ENCODE assay signal across 1 cellular context in genomic region chr22:22214819-22215329, GRCh38.
A peak's percentile ranks its signal among the peaks of the same experiment; 100 is the strongest.
TF ChIP-seq lines count a peak whose summit lies in the region.

No MANE protein-coding gene starts in this region.

TF ChIP-seq in K562, 482 proteins besides CTCF, POLR2A, EP300 and RAD21 (continued from another document and continues in another):
- TF ChIP-seq BRF1 (IDR thresholded peaks at IDR 0.05; ENCODE audit: borderline replicate concordance, extremely low read depth, insufficient read length) (no peak), NR2C2 (CRISPR knock-in tag; IDR thresholded peaks at IDR 0.05) (0 out of 2 replicates have a peak, but pooled peaks have one; percentile 0), NR2C2 (tag; IDR thresholded peaks at IDR 0.05) (no peak), ZNF77 (CRISPR knock-in tag; IDR thresholded peaks at IDR 0.05) (no peak), HDAC6 (IDR thresholded peaks at IDR 0.05; ENCODE audit: low read depth, low read length) (no peak), MED1 (CRISPR knock-in tag; IDR thresholded peaks at IDR 0.05; ENCODE audit: borderline replicate concordance) (peak; percentile 73; the same call in 1 of the 2 replicates), MECOM (CRISPR knock-in tag; IDR thresholded peaks at IDR 0.05) (no peak), SRSF9 (IDR thresholded peaks at IDR 0.05; ENCODE audit: borderline replicate concordance, low read depth, low read length) (no peak), POLR2AphosphoS5 (IDR thresholded peaks at IDR 0.05; ENCODE audit: control insufficient read depth, insufficient read depth, low read depth, low read length) (no peak), KLF1 (tag; IDR thresholded peaks at IDR 0.05) (no peak), ZNF507 (tag; conservative IDR thresholded peaks at IDR 0.05) (no peak), TEAD4 (IDR thresholded peaks at IDR 0.05; ENCODE audit: low read length) (no peak), TEAD4 (CRISPR knock-in tag; IDR thresholded peaks at IDR 0.05; ENCODE audit: borderline replicate concordance) (no peak), SIN3B (IDR thresholded peaks at IDR 0.05; ENCODE audit: low read depth) (no peak), ZNF780A (CRISPR knock-in tag; IDR thresholded peaks at IDR 0.05) (no peak), ZNF639 (CRISPR knock-in tag; conservative IDR thresholded peaks at IDR 0.05 in 1 of 2, IDR thresholded peaks at IDR 0.05 in 1 of 2) (peak in 1 of 2 experiments; percentile 83; a peak in 1 of 4 replicates), MTA2 (IDR thresholded peaks at IDR 0.05; ENCODE audit: low read depth) (no peak), SUPT5H (IDR thresholded peaks at IDR 0.05) (no peak), ZNF12 (CRISPR knock-in tag; IDR thresholded peaks at IDR 0.05) (0 out of 2 replicates have a peak, but pooled peaks have one; percentile 72), CBFB (CRISPR knock-in tag; IDR thresholded peaks at IDR 0.05) (peak; percentile 86), ZNF124 (CRISPR knock-in tag; IDR thresholded peaks at IDR 0.05) (0 out of 2 replicates have a peak, but pooled peaks have one; percentile 29), ILK (tag; IDR thresholded peaks at IDR 0.05; ENCODE audit: borderline replicate concordance, low read depth) (no peak), EWSR1 (IDR thresholded peaks at IDR 0.05; ENCODE audit: borderline replicate concordance, low read depth, partially characterized antibody) (no peak), NR0B1 (IDR thresholded peaks at IDR 0.05; ENCODE audit: partially characterized antibody) (no peak), ATF2 (CRISPR knock-in tag; IDR thresholded peaks at IDR 0.05) (no peak), FOXA3 (CRISPR knock-in tag; conservative IDR thresholded peaks at IDR 0.05 in 1 of 2, IDR thresholded peaks at IDR 0.05 in 1 of 2) (no peak), ZFX (CRISPR knock-in tag; IDR thresholded peaks at IDR 0.05) (0 out of 2 replicates have a peak, but pooled peaks have one; percentile 14), PML (IDR thresholded peaks at IDR 0.05; ENCODE audit: low read length) (no peak), CLOCK (CRISPR knock-in tag; IDR thresholded peaks at IDR 0.05; ENCODE audit: borderline replicate concordance) (no peak), COPS2 (conservative IDR thresholded peaks at IDR 0.05) (no peak), ZNF766 (CRISPR knock-in tag; conservative IDR thresholded peaks at IDR 0.05) (no peak), MCM3 (IDR thresholded peaks at IDR 0.05) (peak; percentile 67; the same call in 1 of the 2 replicates), POLR2AphosphoS2 (IDR thresholded peaks at IDR 0.05; ENCODE audit: low read length) (no peak)
- TF ChIP-seq, protein P1, sequence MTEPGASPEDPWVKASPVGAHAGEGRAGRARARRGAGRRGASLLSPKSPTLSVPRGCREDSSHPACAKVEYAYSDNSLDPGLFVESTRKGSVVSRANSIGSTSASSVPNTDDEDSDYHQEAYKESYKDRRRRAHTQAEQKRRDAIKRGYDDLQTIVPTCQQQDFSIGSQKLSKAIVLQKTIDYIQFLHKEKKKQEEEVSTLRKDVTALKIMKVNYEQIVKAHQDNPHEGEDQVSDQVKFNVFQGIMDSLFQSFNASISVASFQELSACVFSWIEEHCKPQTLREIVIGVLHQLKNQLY (CRISPR knock-in tag; conservative IDR thresholded peaks at IDR 0.05), result 0 out of 4 replicates have a peak, but pooled peaks of 1 of the 2 experiments have one; percentile 54
- TF ChIP-seq, protein P2, sequence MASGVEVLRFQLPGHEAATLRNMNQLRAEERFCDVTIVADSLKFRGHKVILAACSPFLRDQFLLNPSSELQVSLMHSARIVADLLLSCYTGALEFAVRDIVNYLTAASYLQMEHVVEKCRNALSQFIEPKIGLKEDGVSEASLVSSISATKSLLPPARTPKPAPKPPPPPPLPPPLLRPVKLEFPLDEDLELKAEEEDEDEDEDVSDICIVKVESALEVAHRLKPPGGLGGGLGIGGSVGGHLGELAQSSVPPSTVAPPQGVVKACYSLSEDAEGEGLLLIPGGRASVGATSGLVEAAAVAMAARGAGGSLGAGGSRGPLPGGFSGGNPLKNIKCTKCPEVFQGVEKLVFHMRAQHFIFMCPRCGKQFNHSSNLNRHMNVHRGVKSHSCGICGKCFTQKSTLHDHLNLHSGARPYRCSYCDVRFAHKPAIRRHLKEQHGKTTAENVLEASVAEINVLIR (CRISPR knock-in tag; IDR thresholded peaks at IDR 0.05), result no peak
- TF ChIP-seq, protein P3, sequence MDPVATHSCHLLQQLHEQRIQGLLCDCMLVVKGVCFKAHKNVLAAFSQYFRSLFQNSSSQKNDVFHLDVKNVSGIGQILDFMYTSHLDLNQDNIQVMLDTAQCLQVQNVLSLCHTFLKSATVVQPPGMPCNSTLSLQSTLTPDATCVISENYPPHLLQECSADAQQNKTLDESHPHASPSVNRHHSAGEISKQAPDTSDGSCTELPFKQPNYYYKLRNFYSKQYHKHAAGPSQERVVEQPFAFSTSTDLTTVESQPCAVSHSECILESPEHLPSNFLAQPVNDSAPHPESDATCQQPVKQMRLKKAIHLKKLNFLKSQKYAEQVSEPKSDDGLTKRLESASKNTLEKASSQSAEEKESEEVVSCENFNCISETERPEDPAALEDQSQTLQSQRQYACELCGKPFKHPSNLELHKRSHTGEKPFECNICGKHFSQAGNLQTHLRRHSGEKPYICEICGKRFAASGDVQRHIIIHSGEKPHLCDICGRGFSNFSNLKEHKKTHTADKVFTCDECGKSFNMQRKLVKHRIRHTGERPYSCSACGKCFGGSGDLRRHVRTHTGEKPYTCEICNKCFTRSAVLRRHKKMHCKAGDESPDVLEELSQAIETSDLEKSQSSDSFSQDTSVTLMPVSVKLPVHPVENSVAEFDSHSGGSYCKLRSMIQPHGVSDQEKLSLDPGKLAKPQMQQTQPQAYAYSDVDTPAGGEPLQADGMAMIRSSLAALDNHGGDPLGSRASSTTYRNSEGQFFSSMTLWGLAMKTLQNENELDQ (CRISPR knock-in tag; IDR thresholded peaks at IDR 0.05; ENCODE audit: borderline replicate concordance), result no peak
- TF ChIP-seq, protein P4, sequence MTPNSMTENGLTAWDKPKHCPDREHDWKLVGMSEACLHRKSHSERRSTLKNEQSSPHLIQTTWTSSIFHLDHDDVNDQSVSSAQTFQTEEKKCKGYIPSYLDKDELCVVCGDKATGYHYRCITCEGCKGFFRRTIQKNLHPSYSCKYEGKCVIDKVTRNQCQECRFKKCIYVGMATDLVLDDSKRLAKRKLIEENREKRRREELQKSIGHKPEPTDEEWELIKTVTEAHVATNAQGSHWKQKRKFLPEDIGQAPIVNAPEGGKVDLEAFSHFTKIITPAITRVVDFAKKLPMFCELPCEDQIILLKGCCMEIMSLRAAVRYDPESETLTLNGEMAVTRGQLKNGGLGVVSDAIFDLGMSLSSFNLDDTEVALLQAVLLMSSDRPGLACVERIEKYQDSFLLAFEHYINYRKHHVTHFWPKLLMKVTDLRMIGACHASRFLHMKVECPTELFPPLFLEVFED (CRISPR knock-in tag; conservative IDR thresholded peaks at IDR 0.05), result no peak
- TF ChIP-seq, protein P5, sequence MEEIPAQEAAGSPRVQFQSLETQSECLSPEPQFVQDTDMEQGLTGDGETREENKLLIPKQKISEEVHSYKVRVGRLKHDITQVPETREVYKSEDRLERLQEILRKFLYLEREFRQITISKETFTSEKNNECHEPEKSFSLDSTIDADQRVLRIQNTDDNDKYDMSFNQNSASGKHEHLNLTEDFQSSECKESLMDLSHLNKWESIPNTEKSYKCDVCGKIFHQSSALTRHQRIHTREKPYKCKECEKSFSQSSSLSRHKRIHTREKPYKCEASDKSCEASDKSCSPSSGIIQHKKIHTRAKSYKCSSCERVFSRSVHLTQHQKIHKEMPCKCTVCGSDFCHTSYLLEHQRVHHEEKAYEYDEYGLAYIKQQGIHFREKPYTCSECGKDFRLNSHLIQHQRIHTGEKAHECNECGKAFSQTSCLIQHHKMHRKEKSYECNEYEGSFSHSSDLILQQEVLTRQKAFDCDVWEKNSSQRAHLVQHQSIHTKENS (CRISPR knock-in tag; IDR thresholded peaks at IDR 0.05), result no peak
- TF ChIP-seq, protein P6, sequence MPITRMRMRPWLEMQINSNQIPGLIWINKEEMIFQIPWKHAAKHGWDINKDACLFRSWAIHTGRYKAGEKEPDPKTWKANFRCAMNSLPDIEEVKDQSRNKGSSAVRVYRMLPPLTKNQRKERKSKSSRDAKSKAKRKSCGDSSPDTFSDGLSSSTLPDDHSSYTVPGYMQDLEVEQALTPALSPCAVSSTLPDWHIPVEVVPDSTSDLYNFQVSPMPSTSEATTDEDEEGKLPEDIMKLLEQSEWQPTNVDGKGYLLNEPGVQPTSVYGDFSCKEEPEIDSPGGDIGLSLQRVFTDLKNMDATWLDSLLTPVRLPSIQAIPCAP (CRISPR knock-in tag; IDR thresholded peaks at IDR 0.05; ENCODE audit: borderline replicate concordance), result no peak
- TF ChIP-seq, protein P7, sequence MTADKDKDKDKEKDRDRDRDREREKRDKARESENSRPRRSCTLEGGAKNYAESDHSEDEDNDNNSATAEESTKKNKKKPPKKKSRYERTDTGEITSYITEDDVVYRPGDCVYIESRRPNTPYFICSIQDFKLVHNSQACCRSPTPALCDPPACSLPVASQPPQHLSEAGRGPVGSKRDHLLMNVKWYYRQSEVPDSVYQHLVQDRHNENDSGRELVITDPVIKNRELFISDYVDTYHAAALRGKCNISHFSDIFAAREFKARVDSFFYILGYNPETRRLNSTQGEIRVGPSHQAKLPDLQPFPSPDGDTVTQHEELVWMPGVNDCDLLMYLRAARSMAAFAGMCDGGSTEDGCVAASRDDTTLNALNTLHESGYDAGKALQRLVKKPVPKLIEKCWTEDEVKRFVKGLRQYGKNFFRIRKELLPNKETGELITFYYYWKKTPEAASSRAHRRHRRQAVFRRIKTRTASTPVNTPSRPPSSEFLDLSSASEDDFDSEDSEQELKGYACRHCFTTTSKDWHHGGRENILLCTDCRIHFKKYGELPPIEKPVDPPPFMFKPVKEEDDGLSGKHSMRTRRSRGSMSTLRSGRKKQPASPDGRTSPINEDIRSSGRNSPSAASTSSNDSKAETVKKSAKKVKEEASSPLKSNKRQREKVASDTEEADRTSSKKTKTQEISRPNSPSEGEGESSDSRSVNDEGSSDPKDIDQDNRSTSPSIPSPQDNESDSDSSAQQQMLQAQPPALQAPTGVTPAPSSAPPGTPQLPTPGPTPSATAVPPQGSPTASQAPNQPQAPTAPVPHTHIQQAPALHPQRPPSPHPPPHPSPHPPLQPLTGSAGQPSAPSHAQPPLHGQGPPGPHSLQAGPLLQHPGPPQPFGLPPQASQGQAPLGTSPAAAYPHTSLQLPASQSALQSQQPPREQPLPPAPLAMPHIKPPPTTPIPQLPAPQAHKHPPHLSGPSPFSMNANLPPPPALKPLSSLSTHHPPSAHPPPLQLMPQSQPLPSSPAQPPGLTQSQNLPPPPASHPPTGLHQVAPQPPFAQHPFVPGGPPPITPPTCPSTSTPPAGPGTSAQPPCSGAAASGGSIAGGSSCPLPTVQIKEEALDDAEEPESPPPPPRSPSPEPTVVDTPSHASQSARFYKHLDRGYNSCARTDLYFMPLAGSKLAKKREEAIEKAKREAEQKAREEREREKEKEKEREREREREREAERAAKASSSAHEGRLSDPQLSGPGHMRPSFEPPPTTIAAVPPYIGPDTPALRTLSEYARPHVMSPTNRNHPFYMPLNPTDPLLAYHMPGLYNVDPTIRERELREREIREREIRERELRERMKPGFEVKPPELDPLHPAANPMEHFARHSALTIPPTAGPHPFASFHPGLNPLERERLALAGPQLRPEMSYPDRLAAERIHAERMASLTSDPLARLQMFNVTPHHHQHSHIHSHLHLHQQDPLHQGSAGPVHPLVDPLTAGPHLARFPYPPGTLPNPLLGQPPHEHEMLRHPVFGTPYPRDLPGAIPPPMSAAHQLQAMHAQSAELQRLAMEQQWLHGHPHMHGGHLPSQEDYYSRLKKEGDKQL (CRISPR knock-in tag; IDR thresholded peaks at IDR 0.05; ENCODE audit: borderline replicate concordance), result 0 out of 2 replicates have a peak, but pooled peaks have one; percentile 57
